In genomic region chr1:16796179-16796578, GRCh38 we compare ENCODE assay signal across 1 cellular context. TPM values are rescaled to one million over a fixed set of nuclear protein-coding genes. Genes with fewer than 3 reads are reported as not detected.
"Had no signal": no experiment of that assay in that cellular context is flagged by ENCODE, and none has a peak within 500 bp of the region (broad histone marks: within the 10 kb centered on the region; RNA-seq: fewer than 3 reads in every experiment).

No MANE protein-coding gene starts in this region.

RNA-seq across cellular contexts. Expression of gene RNU1-4, which starts 55.9 kb away (rescaled TPM):
- polyA plus RNA-seq: SK-N-SH had no signal
